Comparison of ENCODE assay signal across 1 cellular context in the genomic region with DNA sequence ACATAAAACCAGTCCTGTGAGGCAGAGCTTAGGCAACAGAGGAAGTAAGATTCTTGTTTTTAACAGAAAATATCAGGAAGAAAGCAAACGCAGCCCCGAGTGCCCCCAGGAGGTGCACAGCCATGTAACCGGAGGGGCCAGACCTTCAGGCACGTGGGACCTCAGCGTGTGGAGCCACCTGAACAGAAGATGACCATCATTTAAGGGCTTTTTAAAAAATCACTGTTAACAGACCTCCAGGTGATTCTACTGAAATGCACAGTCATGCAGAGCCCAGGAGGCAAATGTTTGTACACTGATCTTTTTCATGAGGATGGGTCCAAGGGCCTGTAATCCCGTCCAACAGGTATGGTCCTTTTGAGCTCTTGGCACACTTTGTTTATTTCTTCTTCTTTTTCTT.
TF ChIP-seq lines count a peak whose summit lies in the region.

No MANE protein-coding gene starts in this region.

TF ChIP-seq in GM12878, 131 proteins besides CTCF, POLR2A, EP300 and RAD21:
- TF ChIP-seq, protein P1, sequence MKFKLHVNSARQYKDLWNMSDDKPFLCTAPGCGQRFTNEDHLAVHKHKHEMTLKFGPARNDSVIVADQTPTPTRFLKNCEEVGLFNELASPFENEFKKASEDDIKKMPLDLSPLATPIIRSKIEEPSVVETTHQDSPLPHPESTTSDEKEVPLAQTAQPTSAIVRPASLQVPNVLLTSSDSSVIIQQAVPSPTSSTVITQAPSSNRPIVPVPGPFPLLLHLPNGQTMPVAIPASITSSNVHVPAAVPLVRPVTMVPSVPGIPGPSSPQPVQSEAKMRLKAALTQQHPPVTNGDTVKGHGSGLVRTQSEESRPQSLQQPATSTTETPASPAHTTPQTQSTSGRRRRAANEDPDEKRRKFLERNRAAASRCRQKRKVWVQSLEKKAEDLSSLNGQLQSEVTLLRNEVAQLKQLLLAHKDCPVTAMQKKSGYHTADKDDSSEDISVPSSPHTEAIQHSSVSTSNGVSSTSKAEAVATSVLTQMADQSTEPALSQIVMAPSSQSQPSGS (IDR thresholded peaks at IDR 0.05; ENCODE audit: low read length) = no peak
- TF ChIP-seq BHLHE40 (IDR thresholded peaks at IDR 0.05; ENCODE audit: borderline replicate concordance in 1 of 2, low read depth in 2 of 2, low read length in 1 of 2) (no peak), BCL11A (IDR thresholded peaks at IDR 0.05; ENCODE audit: low read depth, low read length) (no peak), FOS (IDR thresholded peaks at IDR 0.05; ENCODE audit: borderline replicate concordance, extremely low read depth, insufficient read length) (no peak), PML (IDR thresholded peaks at IDR 0.05; ENCODE audit: low read length) (no peak), SIX5 (IDR thresholded peaks at IDR 0.05; ENCODE audit: low read depth, low read length, severe bottlenecking) (no peak), NFXL1 (IDR thresholded peaks at IDR 0.05; ENCODE audit: borderline replicate concordance) (no peak), CHD2 (IDR thresholded peaks at IDR 0.05; ENCODE audit: borderline replicate concordance, low read depth, low read length) (no peak), ZNF384 (IDR thresholded peaks at IDR 0.05; ENCODE audit: borderline replicate concordance, low read depth, low read length) (no peak), ZSCAN29 (IDR thresholded peaks at IDR 0.05) (no peak), RB1 (IDR thresholded peaks at IDR 0.05; ENCODE audit: borderline replicate concordance) (no peak), RAD51 (IDR thresholded peaks at IDR 0.05) (no peak), ZNF24 (IDR thresholded peaks at IDR 0.05) (no peak)
- TF ChIP-seq, protein P2, sequence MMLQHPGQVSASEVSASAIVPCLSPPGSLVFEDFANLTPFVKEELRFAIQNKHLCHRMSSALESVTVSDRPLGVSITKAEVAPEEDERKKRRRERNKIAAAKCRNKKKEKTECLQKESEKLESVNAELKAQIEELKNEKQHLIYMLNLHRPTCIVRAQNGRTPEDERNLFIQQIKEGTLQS (IDR thresholded peaks at IDR 0.05; ENCODE audit: borderline replicate concordance, extremely low read depth, low read depth, low read length) = no peak
- TF ChIP-seq, protein P3, sequence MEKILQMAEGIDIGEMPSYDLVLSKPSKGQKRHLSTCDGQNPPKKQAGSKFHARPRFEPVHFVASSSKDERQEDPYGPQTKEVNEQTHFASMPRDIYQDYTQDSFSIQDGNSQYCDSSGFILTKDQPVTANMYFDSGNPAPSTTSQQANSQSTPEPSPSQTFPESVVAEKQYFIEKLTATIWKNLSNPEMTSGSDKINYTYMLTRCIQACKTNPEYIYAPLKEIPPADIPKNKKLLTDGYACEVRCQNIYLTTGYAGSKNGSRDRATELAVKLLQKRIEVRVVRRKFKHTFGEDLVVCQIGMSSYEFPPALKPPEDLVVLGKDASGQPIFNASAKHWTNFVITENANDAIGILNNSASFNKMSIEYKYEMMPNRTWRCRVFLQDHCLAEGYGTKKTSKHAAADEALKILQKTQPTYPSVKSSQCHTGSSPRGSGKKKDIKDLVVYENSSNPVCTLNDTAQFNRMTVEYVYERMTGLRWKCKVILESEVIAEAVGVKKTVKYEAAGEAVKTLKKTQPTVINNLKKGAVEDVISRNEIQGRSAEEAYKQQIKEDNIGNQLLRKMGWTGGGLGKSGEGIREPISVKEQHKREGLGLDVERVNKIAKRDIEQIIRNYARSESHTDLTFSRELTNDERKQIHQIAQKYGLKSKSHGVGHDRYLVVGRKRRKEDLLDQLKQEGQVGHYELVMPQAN (conservative IDR thresholded peaks at IDR 0.05) = no peak
- TF ChIP-seq, protein P4, sequence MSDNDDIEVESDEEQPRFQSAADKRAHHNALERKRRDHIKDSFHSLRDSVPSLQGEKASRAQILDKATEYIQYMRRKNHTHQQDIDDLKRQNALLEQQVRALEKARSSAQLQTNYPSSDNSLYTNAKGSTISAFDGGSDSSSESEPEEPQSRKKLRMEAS (IDR thresholded peaks at IDR 0.05; ENCODE audit: low read depth, low read length) = no peak
- TF ChIP-seq, protein P5, sequence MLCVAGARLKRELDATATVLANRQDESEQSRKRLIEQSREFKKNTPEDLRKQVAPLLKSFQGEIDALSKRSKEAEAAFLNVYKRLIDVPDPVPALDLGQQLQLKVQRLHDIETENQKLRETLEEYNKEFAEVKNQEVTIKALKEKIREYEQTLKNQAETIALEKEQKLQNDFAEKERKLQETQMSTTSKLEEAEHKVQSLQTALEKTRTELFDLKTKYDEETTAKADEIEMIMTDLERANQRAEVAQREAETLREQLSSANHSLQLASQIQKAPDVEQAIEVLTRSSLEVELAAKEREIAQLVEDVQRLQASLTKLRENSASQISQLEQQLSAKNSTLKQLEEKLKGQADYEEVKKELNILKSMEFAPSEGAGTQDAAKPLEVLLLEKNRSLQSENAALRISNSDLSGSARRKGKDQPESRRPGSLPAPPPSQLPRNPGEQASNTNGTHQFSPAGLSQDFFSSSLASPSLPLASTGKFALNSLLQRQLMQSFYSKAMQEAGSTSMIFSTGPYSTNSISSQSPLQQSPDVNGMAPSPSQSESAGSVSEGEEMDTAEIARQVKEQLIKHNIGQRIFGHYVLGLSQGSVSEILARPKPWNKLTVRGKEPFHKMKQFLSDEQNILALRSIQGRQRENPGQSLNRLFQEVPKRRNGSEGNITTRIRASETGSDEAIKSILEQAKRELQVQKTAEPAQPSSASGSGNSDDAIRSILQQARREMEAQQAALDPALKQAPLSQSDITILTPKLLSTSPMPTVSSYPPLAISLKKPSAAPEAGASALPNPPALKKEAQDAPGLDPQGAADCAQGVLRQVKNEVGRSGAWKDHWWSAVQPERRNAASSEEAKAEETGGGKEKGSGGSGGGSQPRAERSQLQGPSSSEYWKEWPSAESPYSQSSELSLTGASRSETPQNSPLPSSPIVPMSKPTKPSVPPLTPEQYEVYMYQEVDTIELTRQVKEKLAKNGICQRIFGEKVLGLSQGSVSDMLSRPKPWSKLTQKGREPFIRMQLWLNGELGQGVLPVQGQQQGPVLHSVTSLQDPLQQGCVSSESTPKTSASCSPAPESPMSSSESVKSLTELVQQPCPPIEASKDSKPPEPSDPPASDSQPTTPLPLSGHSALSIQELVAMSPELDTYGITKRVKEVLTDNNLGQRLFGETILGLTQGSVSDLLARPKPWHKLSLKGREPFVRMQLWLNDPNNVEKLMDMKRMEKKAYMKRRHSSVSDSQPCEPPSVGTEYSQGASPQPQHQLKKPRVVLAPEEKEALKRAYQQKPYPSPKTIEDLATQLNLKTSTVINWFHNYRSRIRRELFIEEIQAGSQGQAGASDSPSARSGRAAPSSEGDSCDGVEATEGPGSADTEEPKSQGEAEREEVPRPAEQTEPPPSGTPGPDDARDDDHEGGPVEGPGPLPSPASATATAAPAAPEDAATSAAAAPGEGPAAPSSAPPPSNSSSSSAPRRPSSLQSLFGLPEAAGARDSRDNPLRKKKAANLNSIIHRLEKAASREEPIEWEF (IDR thresholded peaks at IDR 0.05; ENCODE audit: insufficient replicate concordance, low read depth, low read length) = no peak
